Comparison of ENCODE assay signal across 28 cellular contexts in genomic region chr12:73321319-73321718, GRCh38.
"Had no signal": no experiment of that assay in that cellular context is flagged by ENCODE, and none has a peak within 500 bp of the region (broad histone marks: within the 10 kb centered on the region; RNA-seq: fewer than 3 reads in every experiment).

No MANE protein-coding gene starts in this region.

- H3K4me3 ChIP-seq: neural progenitor cell, ovary, psoas muscle, right lobe of liver, skin epidermis, smooth muscle cell, suprapubic skin, testis, tibial artery, transverse colon, upper lobe of right lung, uterus had no signal

- H3K36me3 ChIP-seq: neural progenitor cell, neutrophil, ovary, right lobe of liver, suprapubic skin, tibial artery, transverse colon, upper lobe of right lung, uterus had no signal

- H3K4me2 ChIP-seq: neural progenitor cell, smooth muscle cell had no signal

- H3K36me3 Mint-ChIP-seq: natural killer cell; stimulated activated memory B cell treated with anti-CD40 and anti-IgM and Interleukin-4, amounts not matched to agents 10 μg/mL and 1 μg/mL and 100 μg/mL, for 72 hours had no signal

- H3K9me3 ChIP-seq: neutrophil, ovary, psoas muscle, right lobe of liver, suprapubic skin, testis, tibial artery, upper lobe of right lung, uterus had no signal

- H3K9ac ChIP-seq: neural progenitor cell, parathyroid adenoma had no signal

- H3K4me3 Mint-ChIP-seq: naive thymus-derived CD4-positive, alpha-beta T cell; natural killer cell; nephron; neural progenitor cell; stimulated activated memory B cell treated with anti-CD40 and anti-IgM and Interleukin-4, amounts not matched to agents 10 μg/mL and 1 μg/mL and 100 μg/mL, for 72 hours; stimulated activated naive CD8-positive, alpha-beta T cell treated with anti-CD3 and anti-CD28 coated beads, Interleukin-15, amount 100 ng/mL, for 72 hours had no signal

- H3K27ac ChIP-seq: neural progenitor cell, neutrophil, ovary, parathyroid adenoma, psoas muscle, right lobe of liver, skin epidermis, suprapubic skin, testis, tibial artery, transverse colon, upper lobe of right lung, uterus had no signal

- H3K27me3 ChIP-seq: neural progenitor cell, neutrophil, ovary, right lobe of liver, suprapubic skin, testis, tibial artery, transverse colon, upper lobe of right lung, uterus had no signal

- DNase-seq: naive thymus-derived CD4-positive, alpha-beta T cell; natural killer cell; nucleus accumbens; ovary; psoas muscle; right lobe of liver; stimulated activated CD4-positive, alpha-beta T cell treated with anti-CD3 and anti-CD28 coated beads, Interleukin-1b, Interleukin-23, amount 100 ng/mL, for 48 hours; stimulated activated CD4-positive, alpha-beta T cell treated with anti-CD3 and anti-CD28 coated beads, Interleukin-4, amount 100 ng/mL, for 1 hour; stimulated activated CD4-positive, alpha-beta T cell treated with anti-CD3 and anti-CD28 coated beads, Interleukin-4, amount 100 ng/mL, for 4 hours; stimulated activated CD8-positive, alpha-beta memory T cell treated with anti-CD3 and anti-CD28 coated beads, Interleukin-4, amount 100 ng/mL, for 48 hours; stimulated activated naive CD4-positive, alpha-beta T cell; stimulated activated naive CD8-positive, alpha-beta T cell treated with anti-CD3 and anti-CD28 coated beads, Interleukin-15, amount 100 ng/mL, for 72 hours; stimulated activated naive CD8-positive, alpha-beta T cell treated with anti-CD3 and anti-CD28 coated beads, Interleukin-15, Interleukin-2, amounts not matched to agents 100 U/mL and 50 U/mL, for 24 hours; substantia nigra; testis; tibial artery; transverse colon; upper lobe of right lung; uterus had no signal

- H3K4me1 ChIP-seq: neural progenitor cell, parathyroid adenoma, psoas muscle, right lobe of liver, suprapubic skin, testis, tibial artery, transverse colon, upper lobe of right lung, uterus had no signal

- H3K79me2 ChIP-seq: parathyroid adenoma had no signal

- H2AFZ ChIP-seq: neural progenitor cell, parathyroid adenoma had no signal

- H3K27ac Mint-ChIP-seq: naive thymus-derived CD4-positive, alpha-beta T cell; natural killer cell; nephron; progenitor cell of endocrine pancreas; stimulated activated memory B cell treated with anti-CD40 and anti-IgM and Interleukin-4, amounts not matched to agents 10 μg/mL and 1 μg/mL and 100 μg/mL, for 72 hours had no signal

- H3K4me1 Mint-ChIP-seq: naive thymus-derived CD4-positive, alpha-beta T cell; natural killer cell; nephron; stimulated activated memory B cell treated with anti-CD40 and anti-IgM and Interleukin-4, amounts not matched to agents 10 μg/mL and 1 μg/mL and 100 μg/mL, for 72 hours; stimulated activated naive CD8-positive, alpha-beta T cell treated with anti-CD3 and anti-CD28 coated beads, Interleukin-15, amount 100 ng/mL, for 72 hours had no signal

- H3K27me3 Mint-ChIP-seq: naive thymus-derived CD4-positive, alpha-beta T cell; progenitor cell of endocrine pancreas; stimulated activated memory B cell treated with anti-CD40 and anti-IgM and Interleukin-4, amounts not matched to agents 10 μg/mL and 1 μg/mL and 100 μg/mL, for 72 hours; stimulated activated naive CD8-positive, alpha-beta T cell treated with anti-CD3 and anti-CD28 coated beads, Interleukin-15, amount 100 ng/mL, for 72 hours had no signal
